In genomic region chr4:169333265-169333664, GRCh38 we compare ENCODE assay signal across 30 cellular contexts.
"Had no signal": no experiment of that assay in that cellular context is flagged by ENCODE, and none has a peak within 500 bp of the region (broad histone marks: within the 10 kb centered on the region; RNA-seq: fewer than 3 reads in every experiment).

No MANE protein-coding gene starts in this region.

- H3K27me3 ChIP-seq: esophagus squamous epithelium, heart right ventricle, neural progenitor cell, right atrium auricular region, sigmoid colon, stomach, tibial artery had no signal

- H3K27ac Mint-ChIP-seq: memory B cell; mesothelial cell of epicardium; naive thymus-derived CD4-positive, alpha-beta T cell; nephron; neural progenitor cell; progenitor cell of endocrine pancreas; stimulated activated effector memory CD8-positive, alpha-beta T cell treated with anti-CD3 and anti-CD28 coated beads, Interleukin-12 subunit alpha, Interleukin-12 subunit beta, amount 100 ng/mL, for 72 hours; type B pancreatic cell had no signal

- H3K9ac ChIP-seq: neural progenitor cell, parathyroid adenoma had no signal

- H3K4me1 Mint-ChIP-seq: memory B cell; naive thymus-derived CD4-positive, alpha-beta T cell; nephron; neural progenitor cell; stimulated activated effector memory CD8-positive, alpha-beta T cell treated with anti-CD3 and anti-CD28 coated beads, Interleukin-12 subunit alpha, Interleukin-12 subunit beta, amount 100 ng/mL, for 72 hours had no signal

- H3K4me3 ChIP-seq: coronary artery, esophagus squamous epithelium, heart right ventricle, lung, mucosa of descending colon, neural progenitor cell, right atrium auricular region, sigmoid colon, stomach, tibial artery had no signal

- FAIRE-seq: endometrium, islet of Langerhans had no signal

- H3K4me1 ChIP-seq: neural progenitor cell, parathyroid adenoma, sigmoid colon, stomach, tibial artery had no signal

- H3K4me2 ChIP-seq: neural progenitor cell had no signal

- H3K36me3 Mint-ChIP-seq: memory B cell; naive thymus-derived CD4-positive, alpha-beta T cell; neural progenitor cell; stimulated activated effector memory CD8-positive, alpha-beta T cell treated with anti-CD3 and anti-CD28 coated beads, Interleukin-12 subunit alpha, Interleukin-12 subunit beta, amount 100 ng/mL, for 72 hours; type B pancreatic cell had no signal

- DNase-seq: effector memory CD4-positive, alpha-beta T cell; erythroblast; esophagus squamous epithelium; foreskin melanocyte; glutamatergic neuron; heart right ventricle; hippocampal formation; left colon; left ventricle myocardium superior; mucosa of descending colon; naive thymus-derived CD4-positive, alpha-beta T cell; sigmoid colon; stimulated activated CD4-positive, alpha-beta T cell treated with anti-CD3 and anti-CD28 coated beads, Interleukin-2, amount 100 ng/mL, for 24 hours; stimulated activated CD4-positive, alpha-beta T cell treated with anti-CD3 and anti-CD28 coated beads, Interleukin-4, amount 100 ng/mL, for 24 hours; stimulated activated naive CD4-positive, alpha-beta T cell treated with Interleukin-2 at 50 U/mL for 16 hours; stomach; tibial artery had no signal

- H2AFZ ChIP-seq: neural progenitor cell, parathyroid adenoma had no signal

- H3K36me3 ChIP-seq: esophagus squamous epithelium, heart right ventricle, neural progenitor cell, right atrium auricular region, sigmoid colon, stomach, tibial artery had no signal

- ATAC-seq: heart right ventricle; left colon; left ventricle myocardium superior; mucosa of descending colon; naive thymus-derived CD4-positive, alpha-beta T cell; stimulated activated effector memory CD8-positive, alpha-beta T cell treated with anti-CD3 and anti-CD28 coated beads, Interleukin-12 subunit alpha, Interleukin-12 subunit beta, amount 100 ng/mL, for 72 hours had no signal

- H3K9me3 ChIP-seq: esophagus squamous epithelium, mucosa of descending colon, right atrium auricular region, sigmoid colon, stomach, tibial artery had no signal

- H3K27ac ChIP-seq: coronary artery, esophagus squamous epithelium, heart right ventricle, neural progenitor cell, parathyroid adenoma, right atrium auricular region, sigmoid colon, stomach, tibial artery had no signal

- H3K79me2 ChIP-seq: parathyroid adenoma had no signal

- H3K27me3 Mint-ChIP-seq: progenitor cell of endocrine pancreas had no signal

- H3K4me3 Mint-ChIP-seq: memory B cell; mesothelial cell of epicardium; naive thymus-derived CD4-positive, alpha-beta T cell; nephron; neural progenitor cell; stimulated activated effector memory CD8-positive, alpha-beta T cell treated with anti-CD3 and anti-CD28 coated beads, Interleukin-12 subunit alpha, Interleukin-12 subunit beta, amount 100 ng/mL, for 72 hours; type B pancreatic cell had no signal

- H3K9me3 Mint-ChIP-seq: memory B cell; stimulated activated effector memory CD8-positive, alpha-beta T cell treated with anti-CD3 and anti-CD28 coated beads, Interleukin-12 subunit alpha, Interleukin-12 subunit beta, amount 100 ng/mL, for 72 hours; type B pancreatic cell had no signal
